11 cellular contexts compared by ENCODE assay signal in genomic region chr11:121741954-121742361, GRCh38.
DNase-seq lines count a peak whose midpoint lies in the region; ATAC-seq, FAIRE-seq and TF ChIP-seq lines count a peak whose summit lies in the region.
"Had no signal": no experiment of that assay in that cellular context is flagged by ENCODE, and none has a peak within 500 bp of the region (broad histone marks: within the 10 kb centered on the region; RNA-seq: fewer than 3 reads in every experiment).

No MANE protein-coding gene starts in this region.

- H3K4me3 ChIP-seq in ACC112 (ENCODE audit: low read depth, low read length) (no peak overlapping the region), body of pancreas (no peak overlapping the region), right cardiac atrium (ENCODE audit: low read length) (no peak overlapping the region)

- H3K36me3 Mint-ChIP-seq in progenitor cell of endocrine pancreas (ENCODE audit: insufficient read depth), result no peaks in the 10 kb centered on the region

- H3K27ac ChIP-seq in ACC112 (ENCODE audit: low read depth, low read length), result no peak overlapping the region
- H3K27ac ChIP-seq in body of pancreas, result peak overlapping the region in 2 of 4 donors; percentile 3 to 48
- peak overlapping the region; percentile 61 for H3K27ac ChIP-seq in right cardiac atrium (ENCODE audit: low read length)

- ATAC-seq in body of pancreas (peak; percentile 60), right cardiac atrium (peak; percentile 97 to 98)
- ATAC-seq: T-helper 17 cell had no signal

- no peak for FAIRE-seq in HTR-8/SVneo (lab: Jason Lieb, UNC)
- FAIRE-seq: H54 had no signal

- DNase-seq in body of pancreas (peak; percentile 20 to 46 (median 32)), right cardiac atrium (peak; percentile 90 to 94 (median 92)), progenitor cell of endocrine pancreas (ENCODE audit: low spot score, unreplicated experiment) (no peak), retina (no peak), HTR-8/SVneo (ENCODE audit: insufficient read length, low spot score) (no peak), NCI-H1436 (lab: John Stamatoyannopoulos, UW) (no peak), MV-4-11 (lab: John Stamatoyannopoulos, UW) (no peak)
- DNase-seq: NCI-H2081, T-helper 17 cell had no signal

- no peak for TF ChIP-seq POLR2A in body of pancreas (IDR thresholded peaks at IDR 0.05)

- H2AFZ ChIP-seq in ACC112 (ENCODE audit: low read length, unreplicated experiment), result peak overlapping the region; percentile 91

- no peaks in the 10 kb centered on the region for H3K4me1 ChIP-seq in ACC112 (ENCODE audit: control insufficient read depth, insufficient read depth, low read length, unreplicated experiment)
- H3K4me1 ChIP-seq in body of pancreas, result no peaks in the 10 kb centered on the region
- H3K4me1 ChIP-seq in right cardiac atrium (ENCODE audit: control insufficient read depth, insufficient read depth, low read length), result peaks cover 2% of the 10 kb centered on the region

- no peaks in the 10 kb centered on the region for H3K9me3 ChIP-seq in body of pancreas
- H3K9me3 ChIP-seq in right cardiac atrium (ENCODE audit: control insufficient read depth, low read length), result no peaks in the 10 kb centered on the region

- no peak overlapping the region for H3K4me3 Mint-ChIP-seq in progenitor cell of endocrine pancreas (ENCODE audit: low read depth)
- H3K4me3 Mint-ChIP-seq: T-helper 17 cell had no signal

- H3K79me2 ChIP-seq in ACC112 (ENCODE audit: control insufficient read depth, insufficient read depth, low read length, unreplicated experiment), result no peaks in the 10 kb centered on the region

- intact Hi-C loops in body of pancreas (cut with DNase I) (no loop called here), right cardiac atrium (cut with DNase I) (loop anchor here in 1 of 4 donors (5.0 kb wide), 1 partner anchor 85 kb away; no protein-coding TSS in a partner anchor)

- H3K27me3 ChIP-seq in ACC112 (ENCODE audit: insufficient read depth, low read length) (no peaks in the 10 kb centered on the region), body of pancreas (no peaks in the 10 kb centered on the region), right cardiac atrium (ENCODE audit: control insufficient read depth, insufficient read depth) (no peaks in the 10 kb centered on the region)

- H3K27me3 Mint-ChIP-seq in progenitor cell of endocrine pancreas, result no peaks in the 10 kb centered on the region
- H3K27me3 Mint-ChIP-seq: T-helper 17 cell had no signal

- TF ChIP-seq CTCF in body of pancreas (IDR thresholded peaks at IDR 0.05), result no peak
- TF ChIP-seq CTCF in progenitor cell of endocrine pancreas (IDR thresholded peaks at IDR 0.05; ENCODE audit: unreplicated experiment), result no peak

- no peaks in the 10 kb centered on the region for H3K36me3 ChIP-seq in ACC112 (ENCODE audit: insufficient read depth, low read length)
- H3K36me3 ChIP-seq in body of pancreas (replicated peaks in 1 of 2; ENCODE audit: insufficient read depth in 1 of 2, low read depth in 2 of 2), result no peaks in the 10 kb centered on the region

- H3K27ac Mint-ChIP-seq in progenitor cell of endocrine pancreas, result peak overlapping the region; percentile 76
- H3K27ac Mint-ChIP-seq: T-helper 17 cell had no signal

- H3K4me1 Mint-ChIP-seq in progenitor cell of endocrine pancreas (ENCODE audit: low read depth), result peaks cover 2% of the 10 kb centered on the region
- H3K4me1 Mint-ChIP-seq: T-helper 17 cell had no signal

- peaks cover 7% of the 10 kb centered on the region for H3K9me3 Mint-ChIP-seq in progenitor cell of endocrine pancreas (ENCODE audit: low read depth)

- WGBS in body of pancreas, 2 donors, result 38 to 57% methylated on average over 8 of the region's 8 CpGs
- WGBS in right cardiac atrium, result 20% methylated on average over 8 of the region's 8 CpGs

Comparison
In these comparisons a context has a peak if more than half of its experiments do, and no peak if none do; other contexts are left out.
1. DNase-seq: peak in body of pancreas (4 of 4) and right cardiac atrium (3 of 3); none in progenitor cell of endocrine pancreas (single experiment), retina (single experiment), HTR-8/SVneo (single experiment), NCI-H1436 (single experiment) and MV-4-11 (single experiment).